In genomic region chr13:30679483-30680330, GRCh38 we compare ENCODE assay signal across 8 cellular contexts. TPM values are rescaled to one million over a fixed set of nuclear protein-coding genes. Genes with fewer than 3 reads are reported as not detected.
DNase-seq lines count a peak whose midpoint lies in the region; ATAC-seq and TF ChIP-seq lines count a peak whose summit lies in the region.

No MANE protein-coding gene starts in this region.

- ATAC-seq in GM19395 (IDR thresholded peaks at IDR 0.05; ENCODE audit: unreplicated experiment), result peak; percentile 62

- peak; percentile 86 for TF ChIP-seq CTCF in fibroblast of villous mesenchyme (IDR thresholded peaks at IDR 0.05; ENCODE audit: insufficient read depth, low read depth, low read length)
- peak; percentile 47 for TF ChIP-seq CTCF in progenitor cell of endocrine pancreas (IDR thresholded peaks at IDR 0.05; ENCODE audit: unreplicated experiment)
- TF ChIP-seq CTCF in ovary (IDR thresholded peaks at IDR 0.05), result no peak

- H3K9me3 ChIP-seq in BLaER1 treated with 17β-estradiol and CSF1 and Interleukin-3, amounts not matched to agents 10 nM and 100 nM (replicated peaks in 1 of 11), result no peaks in the 10 kb centered on the region; a peak in 1 of 22 replicates
- H3K9me3 ChIP-seq in ovary, result no peaks in the 10 kb centered on the region

- peak overlapping the region in 7 of 11 experiments; percentile 22 to 70 (median 52); a peak in 13 of 22 replicates for H3K4me2 ChIP-seq in BLaER1 treated with 17β-estradiol and CSF1 and Interleukin-3, amounts not matched to agents 10 nM and 100 nM

- no peak for TF ChIP-seq POLR2A in ovary (IDR thresholded peaks at IDR 0.05)

- H3K4me1 ChIP-seq in BLaER1 treated with 17β-estradiol and CSF1 and Interleukin-3, amounts not matched to agents 10 nM and 100 nM, result peaks cover 0 to 73% (median 49%) of the 10 kb centered on the region in 10 experiments; a peak in 16 of 20 replicates
- no peaks in the 10 kb centered on the region for H3K4me1 ChIP-seq in ovary (ENCODE audit: insufficient read depth)

- H3K27me3 Mint-ChIP-seq in progenitor cell of endocrine pancreas, result peaks cover 14% of the 10 kb centered on the region

- no peaks in the 10 kb centered on the region for H3K9me3 Mint-ChIP-seq in progenitor cell of endocrine pancreas (ENCODE audit: low read depth)

- H3K36me3 Mint-ChIP-seq in progenitor cell of endocrine pancreas (ENCODE audit: insufficient read depth), result no peaks in the 10 kb centered on the region

- TF ChIP-seq EP300 in ovary (IDR thresholded peaks at IDR 0.05), result no peak

- H3K27me3 ChIP-seq in BLaER1 treated with 17β-estradiol and CSF1 and Interleukin-3, amounts not matched to agents 10 nM and 100 nM, result no peaks in the 10 kb centered on the region
- H3K27me3 ChIP-seq in ovary, result no peaks in the 10 kb centered on the region

- H3K4me3 Mint-ChIP-seq in progenitor cell of endocrine pancreas (ENCODE audit: low read depth), result no peak overlapping the region

- peak overlapping the region in 4 of 11 experiments; percentile 6 to 40 (median 36); a peak in 5 of 22 replicates for H3K27ac ChIP-seq in BLaER1 treated with 17β-estradiol and CSF1 and Interleukin-3, amounts not matched to agents 10 nM and 100 nM
- H3K27ac ChIP-seq in ovary, result no peak overlapping the region

- H3K36me3 ChIP-seq in BLaER1 treated with 17β-estradiol and CSF1 and Interleukin-3, amounts not matched to agents 10 nM and 100 nM, result no peaks in the 10 kb centered on the region
- H3K36me3 ChIP-seq in ovary, result no peaks in the 10 kb centered on the region

- H3K4me3 ChIP-seq in BLaER1 treated with 17β-estradiol and CSF1 and Interleukin-3, amounts not matched to agents 10 nM and 100 nM, result no peak overlapping the region
- H3K4me3 ChIP-seq in fibroblast of villous mesenchyme (ENCODE audit: low read depth, low read length) (no peak overlapping the region), ovary (no peak overlapping the region)

- intact Hi-C loops in ovary (cut with DNase I), result loop anchor here in 3 of 4 donors (2.0 to 5.0 kb wide), 2 partner anchors 123 kb away; no protein-coding TSS in a partner anchor

- peak; percentile 73 for DNase-seq in NAMALWA (ENCODE audit: low spot score)
- peak; percentile 22 for DNase-seq in activated CD4-positive, alpha-beta T cell treated with anti-CD3 and anti-CD28 coated beads, Interleukin-2, amount 50 U/mL, for 1 hour
- peak; percentile 55 for DNase-seq in fibroblast of villous mesenchyme (ENCODE audit: low read depth)
- DNase-seq in progenitor cell of endocrine pancreas (ENCODE audit: low spot score, unreplicated experiment), result no peak
- no peak for DNase-seq in GM19240 (ENCODE audit: insufficient read length, low spot score)
- no peak for DNase-seq in ovary

- H3K9ac ChIP-seq in BLaER1 treated with 17β-estradiol and CSF1 and Interleukin-3, amounts not matched to agents 10 nM and 100 nM, result peak overlapping the region in 3 of 11 experiments; percentile 4 to 38 (median 10); a peak in 1 of 22 replicates

- 28 to 37% (median 36%) methylated on average over 9 of the region's 9 CpGs for WGBS in ovary, 3 donors

- H3K4me1 Mint-ChIP-seq in progenitor cell of endocrine pancreas (ENCODE audit: low read depth), result no peaks in the 10 kb centered on the region

- H3K27ac Mint-ChIP-seq in progenitor cell of endocrine pancreas, result no peak overlapping the region

- no peaks in the 10 kb centered on the region for H4K20me1 ChIP-seq in BLaER1 treated with 17β-estradiol and CSF1 and Interleukin-3, amounts not matched to agents 10 nM and 100 nM

RNA-seq across cellular contexts. Expression of gene ALOX5AP, which starts 55.6 kb away (rescaled TPM):
- total RNA-seq in fibroblast of villous mesenchyme, result 0.32 and 0.43 TPM in 2 replicates
- not detected in 2 replicates for total RNA-seq in progenitor cell of endocrine pancreas
- 10 to 100 TPM in 4 of 7 donors, 1 to 10 TPM in 3; 3.3 to 30.3 (median 10.8) TPM for total RNA-seq in ovary
- polyA plus RNA-seq in ovary, result 10 to 100 TPM in 1 of 2 donors, 1 to 10 TPM in 1; 7.8 to 41.6 TPM

Comparison
In these comparisons a context has a peak if more than half of its experiments do, and no peak if none do; other contexts are left out.
1. DNase-seq: peak in NAMALWA (single experiment), activated CD4-positive, alpha-beta T cell treated with anti-CD3 and anti-CD28 coated beads, Interleukin-2, amount 50 U/mL, for 1 hour (single experiment) and fibroblast of villous mesenchyme (single experiment); none in progenitor cell of endocrine pancreas (single experiment), GM19240 (single experiment) and ovary (0 of 5).
2. CTCF ChIP-seq: peak in fibroblast of villous mesenchyme (single experiment) and progenitor cell of endocrine pancreas (single experiment); none in ovary (0 of 3).